In genomic region chr22:47659467-47660302, GRCh38 we compare ENCODE assay signal across 26 cellular contexts.
DNase-seq lines count a peak whose midpoint lies in the region; ATAC-seq lines count a peak whose summit lies in the region.
"Had no signal": no experiment of that assay in that cellular context is flagged by ENCODE, and none has a peak within 500 bp of the region (broad histone marks: within the 10 kb centered on the region; RNA-seq: fewer than 3 reads in every experiment).

No MANE protein-coding gene starts in this region.

- H3K36me3 ChIP-seq in HUES48 (ENCODE audit: control insufficient read depth, insufficient read depth, low read length), result no peaks in the 10 kb centered on the region
- H3K36me3 ChIP-seq: adrenal gland, brain microvascular endothelial cell, HAP-1, left lung, ovary had no signal

- H3K27ac ChIP-seq in HUES48 (ENCODE audit: low read depth, low read length), result peak overlapping the region; percentile 6
- H3K27ac ChIP-seq: adrenal gland, brain microvascular endothelial cell, foreskin keratinocyte, left lung, ovary had no signal

- no peak overlapping the region for H3K4me3 ChIP-seq in HUES48 (ENCODE audit: low read depth, low read length)
- H3K4me3 ChIP-seq: adrenal gland, HAP-1, left lung, ovary had no signal

- H3K4me1 ChIP-seq in HUES48 (ENCODE audit: control insufficient read depth, insufficient read depth, low read length), result peaks cover 6% of the 10 kb centered on the region; the same call in 1 of the 2 replicates
- H3K4me1 ChIP-seq: adrenal gland, foreskin keratinocyte, HAP-1, left lung had no signal

- no peak overlapping the region for H3K9ac ChIP-seq in HUES48 (ENCODE audit: low read depth, low read length)

- intact Hi-C loops in Right ventricle myocardium inferior (cut with DNase I), result no loop called here

- ATAC-seq in HG03439 (IDR thresholded peaks at IDR 0.05; ENCODE audit: unreplicated experiment) (no peak), GM21717 (IDR thresholded peaks at IDR 0.05; ENCODE audit: unreplicated experiment) (no peak), Right ventricle myocardium inferior (no peak)
- ATAC-seq: activated T-cell treated with anti-CD3 and anti-CD28 coated beads, Interleukin-2, amount 50 U/mL, for 4 hours; foreskin keratinocyte; left lung; naive thymus-derived CD8-positive, alpha-beta T cell; T-helper 17 cell had no signal

- peaks cover 56% of the 10 kb centered on the region for H3K27me3 ChIP-seq in HUES48 (ENCODE audit: control insufficient read depth, insufficient read depth, low read length)
- H3K27me3 ChIP-seq: adrenal gland, brain microvascular endothelial cell, foreskin keratinocyte, ovary had no signal

- DNase-seq in COLO668 (lab: John Stamatoyannopoulos, UW; ENCODE audit: unreplicated experiment) (peak; percentile 11), NCI-H510A treated with DMSO at 0.1 percent for 48 hours (lab: John Stamatoyannopoulos, UW) (peak; percentile 61), ecto neural progenitor cell (ENCODE audit: low spot score) (peak; percentile 35), occipital lobe (lab: John Stamatoyannopoulos, UW) (no peak), Right ventricle myocardium inferior (ENCODE audit: missing footprints) (no peak)
- DNase-seq: activated CD4-positive, alpha-beta T cell treated with anti-CD3 and anti-CD28 coated beads for 48 hours; activated naive CD4-positive, alpha-beta T cell; activated T-cell treated with anti-CD3 and anti-CD28 coated beads, Interleukin-2, amount 50 U/mL, for 4 hours; adrenal gland; brain microvascular endothelial cell; effector memory CD4-positive, alpha-beta T cell; foreskin keratinocyte; hippocampal formation; IMR-90; left lung; midbrain; naive thymus-derived CD8-positive, alpha-beta T cell; NCI-H1694; NCI-H446; ovary; substantia nigra; T-helper 17 cell had no signal

- H3K9me3 ChIP-seq in HUES48 (ENCODE audit: control insufficient read depth, insufficient read depth, low read length), result 0 out of 2 replicates have a peak, but pooled peaks cover 5% of the 10 kb centered on the region
- H3K9me3 ChIP-seq: adrenal gland, HAP-1, ovary had no signal

Comparison
In these comparisons a context has a peak if more than half of its experiments do, and no peak if none do; other contexts are left out.
1. DNase-seq: peak in COLO668 (single experiment), NCI-H510A treated with DMSO at 0.1 percent for 48 hours (single experiment) and ecto neural progenitor cell (single experiment); none in occipital lobe (single experiment) and Right ventricle myocardium inferior (single experiment).